8 cellular contexts compared by ENCODE assay signal in genomic region chr6:148565931-148566663, GRCh38.
DNase-seq lines count a peak whose midpoint lies in the region; ATAC-seq and TF ChIP-seq lines count a peak whose summit lies in the region.

No MANE protein-coding gene starts in this region.

- peaks cover 30% of the 10 kb centered on the region for H3K27me3 Mint-ChIP-seq in activated T-cell treated with anti-CD3 and anti-CD28 coated beads, Interleukin-2, amount 50 U/mL, for 72 hours (ENCODE audit: low read depth)
- H3K27me3 Mint-ChIP-seq in CD4-positive, alpha-beta memory T cell, result peaks cover 4% of the 10 kb centered on the region in 2 donors

- POLR2A ChIA-PET in CD4-positive, alpha-beta memory T cell (lab: Charles Lee; ENCODE audit: partially characterized antibody), result no interaction called here

- peak; percentile 69 for ATAC-seq in HG03025 (IDR thresholded peaks at IDR 0.05; ENCODE audit: low FRiP score, unreplicated experiment)
- peak; percentile 46 to 71 for ATAC-seq in activated T-cell treated with anti-CD3 and anti-CD28 coated beads, Interleukin-2, amount 50 U/mL, for 72 hours (replicated peaks in 1 of 2)
- ATAC-seq in right lobe of liver, result peak; percentile 56 to 84 (median 69)
- no peak for ATAC-seq in GM18870 (IDR thresholded peaks at IDR 0.05; ENCODE audit: unreplicated experiment)

- intact Hi-C loops in right lobe of liver (cut with DNase I), result no loop called here
- intact Hi-C loops in CD4-positive, alpha-beta memory T cell (cut with micrococcal nuclease), result no loop called here

- H3K27me3 ChIP-seq in right lobe of liver, result no peaks in the 10 kb centered on the region
- H3K27me3 ChIP-seq in CD4-positive, alpha-beta memory T cell (ENCODE audit: insufficient read depth, low read length), result no peaks in the 10 kb centered on the region

- no peak for TF ChIP-seq POLR2A in right lobe of liver (IDR thresholded peaks at IDR 0.05)

- no peaks in the 10 kb centered on the region for H3K36me3 ChIP-seq in right lobe of liver
- H3K36me3 ChIP-seq in CD4-positive, alpha-beta memory T cell (ENCODE audit: insufficient read depth, low read length), result no peaks in the 10 kb centered on the region

- H3K9me3 ChIP-seq in right lobe of liver, result no peaks in the 10 kb centered on the region
- no peaks in the 10 kb centered on the region for H3K9me3 ChIP-seq in CD4-positive, alpha-beta memory T cell (ENCODE audit: control insufficient read depth in 1 of 2, low read length in 2 of 2)

- H3K36me3 Mint-ChIP-seq in activated T-cell treated with anti-CD3 and anti-CD28 coated beads, Interleukin-2, amount 50 U/mL, for 72 hours (ENCODE audit: insufficient read depth in 2 of 2), result no peaks in the 10 kb centered on the region
- no peaks in the 10 kb centered on the region for H3K36me3 Mint-ChIP-seq in CD4-positive, alpha-beta memory T cell

- CTCF ChIA-PET in CD4-positive, alpha-beta memory T cell (lab: Charles Lee; ENCODE audit: partially characterized antibody), result no interaction called here

- no peak overlapping the region for H3K4me3 ChIP-seq in right lobe of liver
- no peak overlapping the region for H3K4me3 ChIP-seq in CD4-positive, alpha-beta memory T cell (ENCODE audit: low read length in 2 of 2)

- peaks cover 12% of the 10 kb centered on the region for H3K4me1 Mint-ChIP-seq in activated T-cell treated with anti-CD3 and anti-CD28 coated beads, Interleukin-2, amount 50 U/mL, for 72 hours (ENCODE audit: low read depth)
- H3K4me1 Mint-ChIP-seq in CD4-positive, alpha-beta memory T cell, result peaks cover 9 to 18% (median 12%) of the 10 kb centered on the region in 4 donors

- H3K27ac Mint-ChIP-seq in activated T-cell treated with anti-CD3 and anti-CD28 coated beads, Interleukin-2, amount 50 U/mL, for 72 hours, result no peak overlapping the region
- peak overlapping the region in 1 of 7 donors; percentile 81 for H3K27ac Mint-ChIP-seq in CD4-positive, alpha-beta memory T cell

- TF ChIP-seq CTCF in GM10266 (IDR thresholded peaks at IDR 0.05; ENCODE audit: control insufficient read depth, insufficient read depth, low read depth, missing control alignments) (no peak), right lobe of liver (IDR thresholded peaks at IDR 0.05) (no peak)

- DNase-seq in GM10266 (ENCODE audit: extremely low spot score) (peak; percentile 70), right lobe of liver (no peak), NCI-H1092 treated with DMSO at 0.1 percent for 48 hours (lab: John Stamatoyannopoulos, UW) (no peak), GOT3 (lab: John Stamatoyannopoulos, UW) (no peak)
- peak; percentile 9 to 32 for DNase-seq in activated T-cell treated with anti-CD3 and anti-CD28 coated beads, Interleukin-2, amount 50 U/mL, for 72 hours
- DNase-seq in CD4-positive, alpha-beta memory T cell, result no peak

- peak overlapping the region in 1 of 2 donors; percentile 13 for H3K4me3 Mint-ChIP-seq in activated T-cell treated with anti-CD3 and anti-CD28 coated beads, Interleukin-2, amount 50 U/mL, for 72 hours
- H3K4me3 Mint-ChIP-seq in CD4-positive, alpha-beta memory T cell, result peak overlapping the region in 2 of 8 donors; percentile 3 to 23

- 60% methylated on average over 12 of the region's 12 CpGs for WGBS in right lobe of liver (ENCODE audit: insufficient coverage, low coverage, low lambda C conversion rate, missing lambda C conversion rate)

- no peak overlapping the region for H3K27ac ChIP-seq in right lobe of liver
- H3K27ac ChIP-seq in CD4-positive, alpha-beta memory T cell (ENCODE audit: low read depth, low read length), result no peak overlapping the region

- no peaks in the 10 kb centered on the region for H3K4me1 ChIP-seq in right lobe of liver
- no peaks in the 10 kb centered on the region for H3K4me1 ChIP-seq in CD4-positive, alpha-beta memory T cell (ENCODE audit: insufficient read depth, low read length)

- H3K9me3 Mint-ChIP-seq in activated T-cell treated with anti-CD3 and anti-CD28 coated beads, Interleukin-2, amount 50 U/mL, for 72 hours, result no peaks in the 10 kb centered on the region
- no peaks in the 10 kb centered on the region for H3K9me3 Mint-ChIP-seq in CD4-positive, alpha-beta memory T cell

Comparison
In these comparisons a context has a peak if more than half of its experiments do, and no peak if none do; other contexts are left out.
1. DNase-seq: peak in GM10266 (single experiment) and activated T-cell treated with anti-CD3 and anti-CD28 coated beads, Interleukin-2, amount 50 U/mL, for 72 hours (2 of 2); none in right lobe of liver (0 of 3), NCI-H1092 treated with DMSO at 0.1 percent for 48 hours (single experiment), GOT3 (single experiment) and CD4-positive, alpha-beta memory T cell (0 of 5).